ENCODE assay signal across 17 cellular contexts in the genomic region with DNA sequence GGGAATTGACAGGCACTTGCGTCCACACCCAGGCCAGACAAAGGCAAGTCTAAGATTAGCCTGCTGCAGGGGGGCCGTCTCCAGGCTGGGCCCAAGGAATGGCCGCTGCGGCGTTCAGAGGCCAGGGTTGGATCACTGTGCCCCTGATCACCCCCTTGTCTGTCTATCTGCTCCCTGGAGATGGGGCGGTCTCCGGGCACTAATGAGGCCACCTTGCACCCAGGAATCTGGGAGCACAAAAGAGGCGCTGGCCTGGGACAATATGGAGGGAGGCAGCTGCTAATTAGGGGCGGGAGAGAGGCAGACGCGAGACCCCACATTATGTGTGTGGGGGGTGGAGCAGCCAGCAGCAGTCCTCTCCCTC. TPM values are rescaled to one million over a fixed set of nuclear protein-coding genes. Genes with fewer than 3 reads are reported as not detected.
DNase-seq lines count a peak whose midpoint lies in the region; ATAC-seq, FAIRE-seq and TF ChIP-seq lines count a peak whose summit lies in the region.
"Had no signal": no experiment of that assay in that cellular context is flagged by ENCODE, and none has a peak within 500 bp of the region (broad histone marks: within the 10 kb centered on the region; RNA-seq: fewer than 3 reads in every experiment).

No MANE protein-coding gene starts in this region.

- H3K9me3 ChIP-seq in HepG2 (ENCODE audit: low read length), result no peaks in the 10 kb centered on the region
- no peaks in the 10 kb centered on the region for H3K9me3 ChIP-seq in right lobe of liver
- H3K9me3 ChIP-seq: A549 had no signal

- TF ChIP-seq EP300 in HepG2 (IDR thresholded peaks at IDR 0.05; ENCODE audit: low read depth in 2 of 2, low read length in 2 of 2) (no peak), HepG2 (CRISPR knock-in tag; IDR thresholded peaks at IDR 0.05; ENCODE audit: borderline replicate concordance) (no peak)

- POLR2A ChIA-PET in HepG2 (lab: Yijun Ruan, JAX), result no interaction called here

- no peak for TF ChIP-seq RAD21 in HepG2 (CRISPR knock-in tag; IDR thresholded peaks at IDR 0.05)

- no peak overlapping the region for H3K4me2 ChIP-seq in HepG2 (ENCODE audit: low read depth, low read length)
- H3K4me2 ChIP-seq: A549 had no signal

- H3K27ac Mint-ChIP-seq in dendritic cell treated with granulocyte-macrophage colony-stimulating factor and Interleukin-4, amounts not matched to agents 40 ng/mL and 50 ng/mL, for 4 days, result peak overlapping the region; percentile 96
- H3K27ac Mint-ChIP-seq: HFFc6 had no signal

- no peak for ATAC-seq in HepG2
- ATAC-seq in right lobe of liver, result no peak
- ATAC-seq in HG03280 (IDR thresholded peaks at IDR 0.05; ENCODE audit: unreplicated experiment), result no peak
- ATAC-seq: A549, Panc1 had no signal

- BruUV-seq in HepG2 (replicated peaks; lab: Mats Ljungman, UMichigan), result no TSS peak

- no peak overlapping the region for H2AFZ ChIP-seq in HepG2 (ENCODE audit: low read length)
- H2AFZ ChIP-seq: GM23248 had no signal

- TF ChIP-seq CTCF in HepG2 (CRISPR knock-in tag; IDR thresholded peaks at IDR 0.05) (no peak), right lobe of liver (IDR thresholded peaks at IDR 0.05) (no peak)

- in situ Hi-C loops in HepG2 (cut with HindIII; ENCODE audit: extremely low pct_ligation_motif_present, low pct_unique_long_range_greater_than_20kb), result no loop called here

- intact Hi-C loops in HepG2 (cut with micrococcal nuclease; ENCODE audit: unreplicated experiment), result loop anchor here (10.0 kb wide), 1 partner anchor 59 kb away; no protein-coding TSS in a partner anchor
- intact Hi-C loops in right lobe of liver (cut with DNase I), result no loop called here
- intact Hi-C loops in dendritic cell treated with granulocyte-macrophage colony-stimulating factor and Interleukin-4, amounts not matched to agents 40 ng/mL and 50 ng/mL, for 4 days (cut with micrococcal nuclease), result loop anchor here (2.0 kb wide), 1 partner anchor 13 kb away; no protein-coding TSS in a partner anchor

- no peak overlapping the region for H3K9ac ChIP-seq in HepG2 (ENCODE audit: insufficient read depth, low read depth, low read length)
- H3K9ac ChIP-seq: GM23248 had no signal

- H3K27me3 Mint-ChIP-seq in dendritic cell treated with granulocyte-macrophage colony-stimulating factor and Interleukin-4, amounts not matched to agents 40 ng/mL and 50 ng/mL, for 4 days, result peaks cover 15% of the 10 kb centered on the region

- DNase-seq in HepG2 (ENCODE audit: low spot score) (no peak), right lobe of liver (no peak), NCI-H2227 treated with DMSO at 0.1 percent for 48 hours (lab: John Stamatoyannopoulos, UW) (peak; percentile 53), DMS79 treated with DMSO at 0.1 percent for 48 hours (lab: John Stamatoyannopoulos, UW) (no peak), NK-92 (lab: John Stamatoyannopoulos, UW; ENCODE audit: unreplicated experiment) (no peak), NCI-H1694 treated with DMSO at 0.1 percent for 48 hours (lab: John Stamatoyannopoulos, UW) (no peak)
- DNase-seq: CD4-positive, alpha-beta memory T cell; GM23248; HFFc6; NCI-H1694; NCI-H446; NCI-H748 treated with DMSO at 0.1 percent for 48 hours; Right ventricle myocardium superior had no signal

- H3K4me3 Mint-ChIP-seq in dendritic cell treated with granulocyte-macrophage colony-stimulating factor and Interleukin-4, amounts not matched to agents 40 ng/mL and 50 ng/mL, for 4 days, result no peak overlapping the region
- H3K4me3 Mint-ChIP-seq: HFFc6 had no signal

- CTCF ChIA-PET in HepG2 (lab: Yijun Ruan, JAX; ENCODE audit: low intra/inter-chr PET ratio, low total read pairs), result no interaction called here

- FAIRE-seq in HepG2 (lab: Jason Lieb, UNC), result no peak
- FAIRE-seq: A549 had no signal

- H3K27me3 ChIP-seq in HepG2 (ENCODE audit: control insufficient read depth in 1 of 2, insufficient read depth in 2 of 2, low read length in 2 of 2) (peaks cover 0 to 21% of the 10 kb centered on the region in 2 experiments; a peak in 4 of 5 replicates), right lobe of liver (peaks cover 0 to 7% of the 10 kb centered on the region in 2 donors)

- H3K4me1 Mint-ChIP-seq in dendritic cell treated with granulocyte-macrophage colony-stimulating factor and Interleukin-4, amounts not matched to agents 40 ng/mL and 50 ng/mL, for 4 days (ENCODE audit: low read depth), result peaks cover 95% of the 10 kb centered on the region

- no peaks in the 10 kb centered on the region; the same call in 1 of the 2 replicates for H4K20me1 ChIP-seq in HepG2 (ENCODE audit: insufficient read depth, low read length)

- no peaks in the 10 kb centered on the region for H3K9me3 Mint-ChIP-seq in dendritic cell treated with granulocyte-macrophage colony-stimulating factor and Interleukin-4, amounts not matched to agents 40 ng/mL and 50 ng/mL, for 4 days
- H3K9me3 Mint-ChIP-seq: HFFc6 had no signal

- 77% methylated on average over 6 of the region's 11 CpGs for WGBS in HepG2 (ENCODE audit: low lambda C conversion rate)
- 63% methylated on average over 2 of the region's 11 CpGs for WGBS in right lobe of liver (ENCODE audit: insufficient coverage, low coverage, low lambda C conversion rate, missing lambda C conversion rate)

- no peak for TF ChIP-seq POLR2A in HepG2 (IDR thresholded peaks at IDR 0.05; ENCODE audit: insufficient read depth in 1 of 2, low read depth in 2 of 2, low read length in 2 of 2)
- no peak for TF ChIP-seq POLR2A in right lobe of liver (IDR thresholded peaks at IDR 0.05)

- H3K36me3 Mint-ChIP-seq in dendritic cell treated with granulocyte-macrophage colony-stimulating factor and Interleukin-4, amounts not matched to agents 40 ng/mL and 50 ng/mL, for 4 days (ENCODE audit: low read depth), result peaks cover 18% of the 10 kb centered on the region
- H3K36me3 Mint-ChIP-seq: CD4-positive, alpha-beta memory T cell had no signal

- H3K36me3 ChIP-seq in HepG2 (replicated peaks in 1 of 2; ENCODE audit: control insufficient read depth in 1 of 2, insufficient read depth in 2 of 2, low read length in 2 of 2) (no peaks in the 10 kb centered on the region), right lobe of liver (no peaks in the 10 kb centered on the region)

- no peak overlapping the region for H3K27ac ChIP-seq in HepG2 (ENCODE audit: extremely low read length, insufficient read depth, low read length)
- H3K27ac ChIP-seq in right lobe of liver, result no peak overlapping the region
- H3K27ac ChIP-seq: A549, GM23248 had no signal

- H3K4me1 ChIP-seq in HepG2 (ENCODE audit: insufficient read depth, low read length) (peaks cover 42% of the 10 kb centered on the region), right lobe of liver (peaks cover 0 to 16% (median 0%) of the 10 kb centered on the region in 4 donors)

- H3K4me3 ChIP-seq in HepG2 (replicated peaks in 1 of 3; ENCODE audit: insufficient read depth in 1 of 3, low read depth in 2 of 3, low read length in 3 of 3) (no peak overlapping the region), right lobe of liver (no peak overlapping the region)
- H3K4me3 ChIP-seq: A549, GM23248 had no signal

- no peaks in the 10 kb centered on the region for H3K79me2 ChIP-seq in HepG2 (ENCODE audit: insufficient read depth, low read length)

RNA-seq across cellular contexts. Expression of gene HCRT, which starts 0.2 kb away (rescaled TPM):
- not detected in 2 replicates for total RNA-seq in HepG2 (2016; rRNA removed; fragmentation: Illumina TruSeq; extraction: Trizol)
- not detected in 2 replicates for total RNA-seq in HepG2 (2016; cell fraction: cytosol; rRNA removed; fragmentation: Illumina TruSeq; extraction: Trizol; ENCODE audit: low read depth)
- not detected in 2 replicates for total RNA-seq in HepG2 (2016; cell fraction: insoluble cytoplasmic fraction; rRNA removed; fragmentation: Illumina TruSeq; extraction: Trizol)
- total RNA-seq in HepG2 (2016; cell fraction: membrane; rRNA removed; fragmentation: Illumina TruSeq; extraction: Trizol), result not detected in 2 replicates
- total RNA-seq in HepG2 (2016; cell fraction: nucleus; rRNA removed; fragmentation: Illumina TruSeq; extraction: Trizol), result not detected in 2 replicates
- not detected in 2 replicates for polyA plus RNA-seq in HepG2 (2011; rRNA removed)
- polyA plus RNA-seq in HepG2 (2011; cell fraction: cytosol; rRNA removed), result not detected in 2 replicates
- polyA plus RNA-seq in HepG2 (2011; cell fraction: nucleus; rRNA removed), result not detected in 2 replicates
- polyA plus RNA-seq in HepG2 (2012), result not detected in 2 replicates
- polyA plus RNA-seq in HepG2 (2016; cell fraction: cytosol; fragmentation: Illumina TruSeq; extraction: Trizol; ENCODE audit: low read depth), result 0.36 TPM in 1 of 2 replicates, not detected in the other
- not detected in 2 replicates for polyA plus RNA-seq in HepG2 (2016; cell fraction: insoluble cytoplasmic fraction; fragmentation: Illumina TruSeq; extraction: Trizol; ENCODE audit: low read depth)
- polyA plus RNA-seq in HepG2 (2016; cell fraction: membrane; fragmentation: Illumina TruSeq; extraction: Trizol; ENCODE audit: low read depth), result not detected in 2 replicates
- polyA plus RNA-seq in HepG2 (2016; cell fraction: nucleus; fragmentation: Illumina TruSeq; extraction: Trizol; ENCODE audit: insufficient read depth, low read depth), result not detected in 2 replicates
- polyA minus RNA-seq in HepG2 (2011; rRNA and poly(A)+ RNA removed; ENCODE audit: low replicate concordance), result not detected in 2 replicates
- polyA minus RNA-seq in HepG2 (2011; cell fraction: cytosol; rRNA and poly(A)+ RNA removed), result not detected in 2 replicates
- polyA minus RNA-seq in HepG2 (2011; cell fraction: nucleus; rRNA and poly(A)+ RNA removed), result not detected in 2 replicates
- total RNA-seq in right lobe of liver, result not detected
- total RNA-seq: CD4-positive, alpha-beta memory T cell; GM23248; HFFc6; Right ventricle myocardium superior had no signal
- polyA plus RNA-seq: CD4-positive, alpha-beta memory T cell; GM23248 had no signal

RNA-seq across cellular contexts. Expression of gene KCNH4, which starts 4.5 kb away (rescaled TPM):
- total RNA-seq in HepG2 (2016; rRNA removed; fragmentation: Illumina TruSeq; extraction: Trizol) (0.09 TPM in 1 of 2 replicates, not detected in the other), right lobe of liver (under 1 TPM in 1 of 6 experiments, not detected in 5; 0.11 TPM)
- 0.09 TPM in 1 of 2 replicates, not detected in the other for total RNA-seq in HepG2 (2016; cell fraction: cytosol; rRNA removed; fragmentation: Illumina TruSeq; extraction: Trizol; ENCODE audit: low read depth)
- total RNA-seq in HepG2 (2016; cell fraction: insoluble cytoplasmic fraction; rRNA removed; fragmentation: Illumina TruSeq; extraction: Trizol), result 0.06 TPM in 1 of 2 replicates, not detected in the other
- total RNA-seq in HepG2 (2016; cell fraction: membrane; rRNA removed; fragmentation: Illumina TruSeq; extraction: Trizol), result 0.06 and 0.10 TPM in 2 replicates
- total RNA-seq in HepG2 (2016; cell fraction: nucleus; rRNA removed; fragmentation: Illumina TruSeq; extraction: Trizol), result 0.09 TPM in 1 of 2 replicates, not detected in the other
- 0.01 and 0.04 TPM in 2 replicates for polyA plus RNA-seq in HepG2 (2011; rRNA removed)
- 0.03 and 0.04 TPM in 2 replicates for polyA plus RNA-seq in HepG2 (2011; cell fraction: cytosol; rRNA removed)
- 0.19 and 0.34 TPM in 2 replicates for polyA plus RNA-seq in HepG2 (2011; cell fraction: nucleus; rRNA removed)
- polyA plus RNA-seq in HepG2 (2012), result 0.03 TPM in 1 of 2 replicates, not detected in the other
- 0.18 and 0.19 TPM in 2 replicates for polyA plus RNA-seq in HepG2 (2016; cell fraction: cytosol; fragmentation: Illumina TruSeq; extraction: Trizol; ENCODE audit: low read depth)
- 0.08 TPM in 2 replicates for polyA plus RNA-seq in HepG2 (2016; cell fraction: insoluble cytoplasmic fraction; fragmentation: Illumina TruSeq; extraction: Trizol; ENCODE audit: low read depth)
- polyA plus RNA-seq in HepG2 (2016; cell fraction: membrane; fragmentation: Illumina TruSeq; extraction: Trizol; ENCODE audit: low read depth), result 0.15 and 0.30 TPM in 2 replicates
- polyA plus RNA-seq in HepG2 (2016; cell fraction: nucleus; fragmentation: Illumina TruSeq; extraction: Trizol; ENCODE audit: insufficient read depth, low read depth), result 0.19 and 0.20 TPM in 2 replicates
- polyA minus RNA-seq in HepG2 (2011; rRNA and poly(A)+ RNA removed; ENCODE audit: low replicate concordance), result 0.24 TPM in 1 of 2 replicates, not detected in the other
- not detected in 2 replicates for polyA minus RNA-seq in HepG2 (2011; cell fraction: cytosol; rRNA and poly(A)+ RNA removed)
- not detected in 2 replicates for polyA minus RNA-seq in HepG2 (2011; cell fraction: nucleus; rRNA and poly(A)+ RNA removed)
- total RNA-seq: GM23248, HFFc6 had no signal
- polyA plus RNA-seq: CD4-positive, alpha-beta memory T cell; GM23248 had no signal

RNA-seq across cellular contexts. Expression of gene GHDC, which starts 8.8 kb away (rescaled TPM):
- total RNA-seq in HepG2 (2016; rRNA removed; fragmentation: Illumina TruSeq; extraction: Trizol) (8.8 and 22.5 TPM in 2 replicates), right lobe of liver (10 to 100 TPM in 5 of 6 experiments, 1 to 10 TPM in 1; 8.8 to 23.9 (median 12.8) TPM)
- 3.1 and 3.3 TPM in 2 replicates for total RNA-seq in HepG2 (2016; cell fraction: cytosol; rRNA removed; fragmentation: Illumina TruSeq; extraction: Trizol; ENCODE audit: low read depth)
- 8.0 and 22.0 TPM in 2 replicates for total RNA-seq in HepG2 (2016; cell fraction: insoluble cytoplasmic fraction; rRNA removed; fragmentation: Illumina TruSeq; extraction: Trizol)
- total RNA-seq in HepG2 (2016; cell fraction: membrane; rRNA removed; fragmentation: Illumina TruSeq; extraction: Trizol), result 5.2 and 6.2 TPM in 2 replicates
- total RNA-seq in HepG2 (2016; cell fraction: nucleus; rRNA removed; fragmentation: Illumina TruSeq; extraction: Trizol), result 22.7 and 27.8 TPM in 2 replicates
- 15.4 and 25.6 TPM in 2 replicates for polyA plus RNA-seq in HepG2 (2011; rRNA removed)
- 11.2 and 18.0 TPM in 2 replicates for polyA plus RNA-seq in HepG2 (2011; cell fraction: cytosol; rRNA removed)
- 107 and 115 TPM in 2 replicates for polyA plus RNA-seq in HepG2 (2011; cell fraction: nucleus; rRNA removed)
- polyA plus RNA-seq in HepG2 (2012), result 15.2 and 19.1 TPM in 2 replicates
- polyA plus RNA-seq in HepG2 (2016; cell fraction: cytosol; fragmentation: Illumina TruSeq; extraction: Trizol; ENCODE audit: low read depth), result 2.2 and 2.5 TPM in 2 replicates
- 6.0 and 8.7 TPM in 2 replicates for polyA plus RNA-seq in HepG2 (2016; cell fraction: insoluble cytoplasmic fraction; fragmentation: Illumina TruSeq; extraction: Trizol; ENCODE audit: low read depth)
- polyA plus RNA-seq in HepG2 (2016; cell fraction: membrane; fragmentation: Illumina TruSeq; extraction: Trizol; ENCODE audit: low read depth), result 3.6 and 4.1 TPM in 2 replicates
- 45.8 and 46.8 TPM in 2 replicates for polyA plus RNA-seq in HepG2 (2016; cell fraction: nucleus; fragmentation: Illumina TruSeq; extraction: Trizol; ENCODE audit: insufficient read depth, low read depth)
- polyA minus RNA-seq in HepG2 (2011; rRNA and poly(A)+ RNA removed; ENCODE audit: low replicate concordance), result 14.5 and 31.4 TPM in 2 replicates
- polyA minus RNA-seq in HepG2 (2011; cell fraction: cytosol; rRNA and poly(A)+ RNA removed), result 12.0 and 19.4 TPM in 2 replicates
- polyA minus RNA-seq in HepG2 (2011; cell fraction: nucleus; rRNA and poly(A)+ RNA removed), result 12.1 and 14.4 TPM in 2 replicates

RNA-seq across cellular contexts. Expression of gene RAB5C, which starts 30.7 kb away (rescaled TPM):
- 110 and 136 TPM in 2 replicates for total RNA-seq in HepG2 (2016; rRNA removed; fragmentation: Illumina TruSeq; extraction: Trizol)
- 61.7 and 72.3 TPM in 2 replicates for total RNA-seq in HepG2 (2016; cell fraction: cytosol; rRNA removed; fragmentation: Illumina TruSeq; extraction: Trizol; ENCODE audit: low read depth)
- 112 and 128 TPM in 2 replicates for total RNA-seq in HepG2 (2016; cell fraction: insoluble cytoplasmic fraction; rRNA removed; fragmentation: Illumina TruSeq; extraction: Trizol)
- 97.4 and 130 TPM in 2 replicates for total RNA-seq in HepG2 (2016; cell fraction: membrane; rRNA removed; fragmentation: Illumina TruSeq; extraction: Trizol)
- total RNA-seq in HepG2 (2016; cell fraction: nucleus; rRNA removed; fragmentation: Illumina TruSeq; extraction: Trizol), result 58.3 and 58.4 TPM in 2 replicates
- polyA plus RNA-seq in HepG2 (2011; rRNA removed), result 123 and 129 TPM in 2 replicates
- 151 and 173 TPM in 2 replicates for polyA plus RNA-seq in HepG2 (2011; cell fraction: cytosol; rRNA removed)
- polyA plus RNA-seq in HepG2 (2011; cell fraction: nucleus; rRNA removed), result 63.1 and 63.8 TPM in 2 replicates
- polyA plus RNA-seq in HepG2 (2012), result 88.1 and 94.6 TPM in 2 replicates
- polyA plus RNA-seq in HepG2 (2016; cell fraction: cytosol; fragmentation: Illumina TruSeq; extraction: Trizol; ENCODE audit: low read depth), result 121 and 161 TPM in 2 replicates
- 256 and 287 TPM in 2 replicates for polyA plus RNA-seq in HepG2 (2016; cell fraction: insoluble cytoplasmic fraction; fragmentation: Illumina TruSeq; extraction: Trizol; ENCODE audit: low read depth)
- 158 and 192 TPM in 2 replicates for polyA plus RNA-seq in HepG2 (2016; cell fraction: membrane; fragmentation: Illumina TruSeq; extraction: Trizol; ENCODE audit: low read depth)
- 155 and 165 TPM in 2 replicates for polyA plus RNA-seq in HepG2 (2016; cell fraction: nucleus; fragmentation: Illumina TruSeq; extraction: Trizol; ENCODE audit: insufficient read depth, low read depth)
- polyA minus RNA-seq in HepG2 (2011; rRNA and poly(A)+ RNA removed; ENCODE audit: low replicate concordance), result 69.9 and 105 TPM in 2 replicates
- 30.2 and 31.4 TPM in 2 replicates for polyA minus RNA-seq in HepG2 (2011; cell fraction: cytosol; rRNA and poly(A)+ RNA removed)
- polyA minus RNA-seq in HepG2 (2011; cell fraction: nucleus; rRNA and poly(A)+ RNA removed), result 15.9 and 19.8 TPM in 2 replicates
- total RNA-seq in right lobe of liver, result 100 to 1,000 TPM in 1 of 6 experiments, 10 to 100 TPM in 5; 54.0 to 108 (median 65.3) TPM

Comparison
In these comparisons a context has a peak if more than half of its experiments do, and no peak if none do; other contexts are left out.
1. intact Hi-C loops: an anchor here in HepG2 (10.0 kb wide) and dendritic cell treated with granulocyte-macrophage colony-stimulating factor and Interleukin-4, amounts not matched to agents 40 ng/mL and 50 ng/mL, for 4 days (2.0 kb wide); none called in right lobe of liver.